In the genomic region with DNA sequence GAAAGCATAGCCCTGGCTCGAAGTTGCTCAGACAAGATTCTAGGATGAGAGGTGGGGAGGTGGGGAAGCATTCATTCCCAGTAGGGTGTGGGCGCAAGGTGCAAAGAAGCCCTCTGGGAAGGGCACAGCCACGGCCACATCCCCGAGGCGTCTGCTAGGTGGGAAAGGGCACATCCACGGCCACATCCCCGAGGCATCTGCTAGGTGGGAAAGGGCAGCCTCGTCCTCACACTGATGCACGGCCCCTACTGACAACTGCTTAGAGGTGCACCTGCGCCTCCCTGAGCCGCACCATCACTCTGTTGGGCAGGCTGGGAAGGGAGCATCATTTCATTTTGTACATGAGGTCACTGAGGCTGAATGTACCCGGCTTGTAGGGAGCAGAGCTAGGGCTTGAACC, we compare ENCODE assay signal across 2 cellular contexts.
TF ChIP-seq lines count a peak whose summit lies in the region.

No MANE protein-coding gene starts in this region.

TF ChIP-seq in GM23338, 12 proteins besides CTCF, POLR2A, EP300 and RAD21 (continued from another document):
- TF ChIP-seq, protein P1, sequence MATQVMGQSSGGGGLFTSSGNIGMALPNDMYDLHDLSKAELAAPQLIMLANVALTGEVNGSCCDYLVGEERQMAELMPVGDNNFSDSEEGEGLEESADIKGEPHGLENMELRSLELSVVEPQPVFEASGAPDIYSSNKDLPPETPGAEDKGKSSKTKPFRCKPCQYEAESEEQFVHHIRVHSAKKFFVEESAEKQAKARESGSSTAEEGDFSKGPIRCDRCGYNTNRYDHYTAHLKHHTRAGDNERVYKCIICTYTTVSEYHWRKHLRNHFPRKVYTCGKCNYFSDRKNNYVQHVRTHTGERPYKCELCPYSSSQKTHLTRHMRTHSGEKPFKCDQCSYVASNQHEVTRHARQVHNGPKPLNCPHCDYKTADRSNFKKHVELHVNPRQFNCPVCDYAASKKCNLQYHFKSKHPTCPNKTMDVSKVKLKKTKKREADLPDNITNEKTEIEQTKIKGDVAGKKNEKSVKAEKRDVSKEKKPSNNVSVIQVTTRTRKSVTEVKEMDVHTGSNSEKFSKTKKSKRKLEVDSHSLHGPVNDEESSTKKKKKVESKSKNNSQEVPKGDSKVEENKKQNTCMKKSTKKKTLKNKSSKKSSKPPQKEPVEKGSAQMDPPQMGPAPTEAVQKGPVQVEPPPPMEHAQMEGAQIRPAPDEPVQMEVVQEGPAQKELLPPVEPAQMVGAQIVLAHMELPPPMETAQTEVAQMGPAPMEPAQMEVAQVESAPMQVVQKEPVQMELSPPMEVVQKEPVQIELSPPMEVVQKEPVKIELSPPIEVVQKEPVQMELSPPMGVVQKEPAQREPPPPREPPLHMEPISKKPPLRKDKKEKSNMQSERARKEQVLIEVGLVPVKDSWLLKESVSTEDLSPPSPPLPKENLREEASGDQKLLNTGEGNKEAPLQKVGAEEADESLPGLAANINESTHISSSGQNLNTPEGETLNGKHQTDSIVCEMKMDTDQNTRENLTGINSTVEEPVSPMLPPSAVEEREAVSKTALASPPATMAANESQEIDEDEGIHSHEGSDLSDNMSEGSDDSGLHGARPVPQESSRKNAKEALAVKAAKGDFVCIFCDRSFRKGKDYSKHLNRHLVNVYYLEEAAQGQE (IDR thresholded peaks at IDR 0.05; ENCODE audit: unreplicated experiment) = no peak
- TF ChIP-seq ZNF114 (CRISPR knock-in tag; IDR thresholded peaks at IDR 0.05) (no peak), STAT1 (IDR thresholded peaks at IDR 0.05; ENCODE audit: unreplicated experiment) (no peak), ZNF331 (CRISPR knock-in tag; IDR thresholded peaks at IDR 0.05; ENCODE audit: low read depth) (no peak), CREB1 (CRISPR knock-in tag; IDR thresholded peaks at IDR 0.05; ENCODE audit: low read depth) (no peak)
- TF ChIP-seq, protein P2, sequence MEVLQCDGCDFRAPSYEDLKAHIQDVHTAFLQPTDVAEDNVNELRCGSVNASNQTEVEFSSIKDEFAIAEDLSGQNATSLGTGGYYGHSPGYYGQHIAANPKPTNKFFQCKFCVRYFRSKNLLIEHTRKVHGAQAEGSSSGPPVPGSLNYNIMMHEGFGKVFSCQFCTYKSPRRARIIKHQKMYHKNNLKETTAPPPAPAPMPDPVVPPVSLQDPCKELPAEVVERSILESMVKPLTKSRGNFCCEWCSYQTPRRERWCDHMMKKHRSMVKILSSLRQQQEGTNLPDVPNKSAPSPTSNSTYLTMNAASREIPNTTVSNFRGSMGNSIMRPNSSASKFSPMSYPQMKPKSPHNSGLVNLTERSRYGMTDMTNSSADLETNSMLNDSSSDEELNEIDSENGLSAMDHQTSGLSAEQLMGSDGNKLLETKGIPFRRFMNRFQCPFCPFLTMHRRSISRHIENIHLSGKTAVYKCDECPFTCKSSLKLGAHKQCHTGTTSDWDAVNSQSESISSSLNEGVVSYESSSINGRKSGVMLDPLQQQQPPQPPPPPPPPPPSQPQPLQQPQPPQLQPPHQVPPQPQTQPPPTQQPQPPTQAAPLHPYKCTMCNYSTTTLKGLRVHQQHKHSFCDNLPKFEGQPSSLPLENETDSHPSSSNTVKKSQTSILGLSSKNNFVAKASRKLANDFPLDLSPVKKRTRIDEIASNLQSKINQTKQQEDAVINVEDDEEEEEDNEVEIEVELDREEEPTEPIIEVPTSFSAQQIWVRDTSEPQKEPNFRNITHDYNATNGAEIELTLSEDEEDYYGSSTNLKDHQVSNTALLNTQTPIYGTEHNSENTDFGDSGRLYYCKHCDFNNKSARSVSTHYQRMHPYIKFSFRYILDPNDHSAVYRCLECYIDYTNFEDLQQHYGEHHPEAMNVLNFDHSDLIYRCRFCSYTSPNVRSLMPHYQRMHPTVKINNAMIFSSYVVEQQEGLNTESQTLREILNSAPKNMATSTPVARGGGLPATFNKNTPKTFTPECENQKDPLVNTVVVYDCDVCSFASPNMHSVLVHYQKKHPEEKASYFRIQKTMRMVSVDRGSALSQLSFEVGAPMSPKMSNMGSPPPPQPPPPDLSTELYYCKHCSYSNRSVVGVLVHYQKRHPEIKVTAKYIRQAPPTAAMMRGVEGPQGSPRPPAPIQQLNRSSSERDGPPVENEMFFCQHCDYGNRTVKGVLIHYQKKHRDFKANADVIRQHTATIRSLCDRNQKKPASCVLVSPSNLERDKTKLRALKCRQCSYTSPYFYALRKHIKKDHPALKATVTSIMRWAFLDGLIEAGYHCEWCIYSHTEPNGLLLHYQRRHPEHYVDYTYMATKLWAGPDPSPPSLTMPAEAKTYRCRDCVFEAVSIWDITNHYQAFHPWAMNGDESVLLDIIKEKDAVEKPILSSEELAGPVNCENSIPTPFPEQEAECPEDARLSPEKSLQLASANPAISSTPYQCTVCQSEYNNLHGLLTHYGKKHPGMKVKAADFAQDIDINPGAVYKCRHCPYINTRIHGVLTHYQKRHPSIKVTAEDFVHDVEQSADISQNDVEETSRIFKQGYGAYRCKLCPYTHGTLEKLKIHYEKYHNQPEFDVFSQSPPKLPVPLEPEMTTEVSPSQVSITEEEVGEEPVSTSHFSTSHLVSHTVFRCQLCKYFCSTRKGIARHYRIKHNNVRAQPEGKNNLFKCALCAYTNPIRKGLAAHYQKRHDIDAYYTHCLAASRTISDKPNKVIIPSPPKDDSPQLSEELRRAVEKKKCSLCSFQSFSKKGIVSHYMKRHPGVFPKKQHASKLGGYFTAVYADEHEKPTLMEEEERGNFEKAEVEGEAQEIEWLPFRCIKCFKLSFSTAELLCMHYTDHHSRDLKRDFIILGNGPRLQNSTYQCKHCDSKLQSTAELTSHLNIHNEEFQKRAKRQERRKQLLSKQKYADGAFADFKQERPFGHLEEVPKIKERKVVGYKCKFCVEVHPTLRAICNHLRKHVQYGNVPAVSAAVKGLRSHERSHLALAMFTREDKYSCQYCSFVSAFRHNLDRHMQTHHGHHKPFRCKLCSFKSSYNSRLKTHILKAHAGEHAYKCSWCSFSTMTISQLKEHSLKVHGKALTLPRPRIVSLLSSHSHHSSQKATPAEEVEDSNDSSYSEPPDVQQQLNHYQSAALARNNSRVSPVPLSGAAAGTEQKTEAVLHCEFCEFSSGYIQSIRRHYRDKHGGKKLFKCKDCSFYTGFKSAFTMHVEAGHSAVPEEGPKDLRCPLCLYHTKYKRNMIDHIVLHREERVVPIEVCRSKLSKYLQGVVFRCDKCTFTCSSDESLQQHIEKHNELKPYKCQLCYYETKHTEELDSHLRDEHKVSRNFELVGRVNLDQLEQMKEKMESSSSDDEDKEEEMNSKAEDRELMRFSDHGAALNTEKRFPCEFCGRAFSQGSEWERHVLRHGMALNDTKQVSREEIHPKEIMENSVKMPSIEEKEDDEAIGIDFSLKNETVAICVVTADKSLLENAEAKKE (CRISPR knock-in tag; IDR thresholded peaks at IDR 0.05) = no peak

TF ChIP-seq in WTC11, 78 proteins besides CTCF, POLR2A, EP300 and RAD21 (continued from another document):
- TF ChIP-seq, protein P3, sequence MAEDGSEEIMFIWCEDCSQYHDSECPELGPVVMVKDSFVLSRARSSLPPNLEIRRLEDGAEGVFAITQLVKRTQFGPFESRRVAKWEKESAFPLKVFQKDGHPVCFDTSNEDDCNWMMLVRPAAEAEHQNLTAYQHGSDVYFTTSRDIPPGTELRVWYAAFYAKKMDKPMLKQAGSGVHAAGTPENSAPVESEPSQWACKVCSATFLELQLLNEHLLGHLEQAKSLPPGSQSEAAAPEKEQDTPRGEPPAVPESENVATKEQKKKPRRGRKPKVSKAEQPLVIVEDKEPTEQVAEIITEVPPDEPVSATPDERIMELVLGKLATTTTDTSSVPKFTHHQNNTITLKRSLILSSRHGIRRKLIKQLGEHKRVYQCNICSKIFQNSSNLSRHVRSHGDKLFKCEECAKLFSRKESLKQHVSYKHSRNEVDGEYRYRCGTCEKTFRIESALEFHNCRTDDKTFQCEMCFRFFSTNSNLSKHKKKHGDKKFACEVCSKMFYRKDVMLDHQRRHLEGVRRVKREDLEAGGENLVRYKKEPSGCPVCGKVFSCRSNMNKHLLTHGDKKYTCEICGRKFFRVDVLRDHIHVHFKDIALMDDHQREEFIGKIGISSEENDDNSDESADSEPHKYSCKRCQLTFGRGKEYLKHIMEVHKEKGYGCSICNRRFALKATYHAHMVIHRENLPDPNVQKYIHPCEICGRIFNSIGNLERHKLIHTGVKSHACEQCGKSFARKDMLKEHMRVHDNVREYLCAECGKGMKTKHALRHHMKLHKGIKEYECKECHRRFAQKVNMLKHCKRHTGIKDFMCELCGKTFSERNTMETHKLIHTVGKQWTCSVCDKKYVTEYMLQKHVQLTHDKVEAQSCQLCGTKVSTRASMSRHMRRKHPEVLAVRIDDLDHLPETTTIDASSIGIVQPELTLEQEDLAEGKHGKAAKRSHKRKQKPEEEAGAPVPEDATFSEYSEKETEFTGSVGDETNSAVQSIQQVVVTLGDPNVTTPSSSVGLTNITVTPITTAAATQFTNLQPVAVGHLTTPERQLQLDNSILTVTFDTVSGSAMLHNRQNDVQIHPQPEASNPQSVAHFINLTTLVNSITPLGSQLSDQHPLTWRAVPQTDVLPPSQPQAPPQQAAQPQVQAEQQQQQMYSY (CRISPR knock-in tag; IDR thresholded peaks at IDR 0.05) = no peak
- no peak for TF ChIP-seq ZBTB21 (CRISPR knock-in tag; IDR thresholded peaks at IDR 0.05; ENCODE audit: borderline replicate concordance)
- no peak for TF ChIP-seq FOXJ3 (CRISPR knock-in tag; IDR thresholded peaks at IDR 0.05; ENCODE audit: borderline replicate concordance)
- no peak for TF ChIP-seq SMAD4 (CRISPR knock-in tag; IDR thresholded peaks at IDR 0.05)
